Comparison of ENCODE assay signal across 14 cellular contexts in genomic region chr9:89746385-89747116, GRCh38.
A peak's percentile ranks its signal among the peaks of the same experiment; 100 is the strongest.
DNase-seq lines count a peak whose midpoint lies in the region; ATAC-seq and TF ChIP-seq lines count a peak whose summit lies in the region.
"Had no signal": no experiment of that assay in that cellular context is flagged by ENCODE, and none has a peak within 500 bp of the region (broad histone marks: within the 10 kb centered on the region; RNA-seq: fewer than 3 reads in every experiment).

No MANE protein-coding gene starts in this region.

- H3K4me3 ChIP-seq in GM23248 (no peak overlapping the region), SJCRH30 (no peak overlapping the region), gastroesophageal sphincter (no peak overlapping the region), trophoblast cell (ENCODE audit: low read depth, low read length) (no peak overlapping the region)

- H3K27ac ChIP-seq in GM23248 (no peak overlapping the region), SJCRH30 (no peak overlapping the region), gastroesophageal sphincter (no peak overlapping the region), trophoblast cell (ENCODE audit: low read depth, low read length) (peak overlapping the region; percentile 58)

- peak overlapping the region; percentile 55 for H2BK120ac ChIP-seq in trophoblast cell (ENCODE audit: insufficient read depth, low read length, poor library complexity)

- H3K4ac ChIP-seq in trophoblast cell (ENCODE audit: low read depth, low read length) = peak overlapping the region; percentile 13

- TF ChIP-seq EP300 in gastroesophageal sphincter (IDR thresholded peaks at IDR 0.05) = no peak

- ATAC-seq in gastroesophageal sphincter = peak; percentile 46

- peak overlapping the region; percentile 74 for H2AK5ac ChIP-seq in trophoblast cell (ENCODE audit: low read length)

- H3K4me2 ChIP-seq in GM23248 (ENCODE audit: unreplicated experiment) (no peak overlapping the region), trophoblast cell (ENCODE audit: low read length) (no peak overlapping the region)

- peak overlapping the region; percentile 44 for H2BK5ac ChIP-seq in trophoblast cell (ENCODE audit: low read depth, low read length, poor library complexity)

- H3K36me3 ChIP-seq in GM23248 (ENCODE audit: low read depth) (no peaks in the 10 kb centered on the region), SJCRH30 (no peaks in the 10 kb centered on the region), gastroesophageal sphincter (no peaks in the 10 kb centered on the region), trophoblast cell (ENCODE audit: control insufficient read depth in 1 of 2, insufficient read depth in 2 of 2, low read length in 2 of 2) (no peaks in the 10 kb centered on the region)

- H3K4me1 ChIP-seq in GM23248 (ENCODE audit: insufficient read depth) = no peaks in the 10 kb centered on the region
- H3K4me1 ChIP-seq in SJCRH30 = peaks cover 67% of the 10 kb centered on the region
- H3K4me1 ChIP-seq in gastroesophageal sphincter = no peaks in the 10 kb centered on the region
- H3K4me1 ChIP-seq in trophoblast cell (ENCODE audit: control insufficient read depth in 1 of 2, insufficient read depth in 2 of 2, low read length in 2 of 2) = peaks cover 43 to 65% of the 10 kb centered on the region in 2 experiments

- DNase-seq in GM23248 (peak; percentile 9), SJCRH30 (peak; percentile 35 to 65), trophoblast cell (no peak), T-helper 2 cell (no peak), NCI-H1417 treated with DMSO at 0.1 percent for 48 hours (lab: John Stamatoyannopoulos, UW) (no peak), AG08395 (ENCODE audit: low spot score) (no peak)
- DNase-seq: activated naive CD4-positive, alpha-beta T cell treated with anti-CD3 and anti-CD28 coated beads for 36 hours; CD8-positive, alpha-beta memory T cell; erythroblast; GDM1; H9; midbrain; NCI-H2227 treated with DMSO at 0.1 percent for 48 hours had no signal

- H3K79me1 ChIP-seq in trophoblast cell (ENCODE audit: low read length) = peaks cover 65% of the 10 kb centered on the region

- H3K18ac ChIP-seq in trophoblast cell (ENCODE audit: low read length) = peak overlapping the region; percentile 85

- H4K12ac ChIP-seq in trophoblast cell (ENCODE audit: low read depth, low read length) = peak overlapping the region; percentile 36

- no peak overlapping the region for H3K23ac ChIP-seq in trophoblast cell (ENCODE audit: low read length)

- peak overlapping the region; percentile 87 for H2BK12ac ChIP-seq in trophoblast cell (ENCODE audit: low read length)

- H3K9me3 ChIP-seq in GM23248 (ENCODE audit: low read depth) (no peaks in the 10 kb centered on the region), SJCRH30 (replicated peaks) (no peaks in the 10 kb centered on the region), gastroesophageal sphincter (peaks cover 0 to 7% (median 0%) of the 10 kb centered on the region in 3 donors), trophoblast cell (ENCODE audit: insufficient read depth, low read depth, low read length) (peaks cover 12% of the 10 kb centered on the region)

- 39% methylated on average over 15 of the region's 15 CpGs for WGBS in GM23248 (ENCODE audit: low coverage in 1 of 2, low lambda C conversion rate in 2 of 2, missing lambda C conversion rate in 2 of 2), 2 experiments
- WGBS in gastroesophageal sphincter (ENCODE audit: low coverage in 1 of 2), 2 donors = 36% methylated on average over 8 of the region's 15 CpGs; no CpG with 5 or more reads in 1 of the 2 donors
- WGBS in trophoblast cell (ENCODE audit: extremely low coverage, insufficient coverage, insufficient read length) = no CpG with 5 or more reads among the region's 15 CpGs

- no peaks in the 10 kb centered on the region for H3K9me2 ChIP-seq in GM23248 (ENCODE audit: insufficient read depth)

- peak overlapping the region; percentile 70 for H3K14ac ChIP-seq in trophoblast cell (ENCODE audit: low read length)

- no peak for TF ChIP-seq CTCF in gastroesophageal sphincter (IDR thresholded peaks at IDR 0.05)

- in situ Hi-C loops in GM23248 (cut with MboI) = no loop called here

- TF ChIP-seq POLR2A in gastroesophageal sphincter (IDR thresholded peaks at IDR 0.05) = no peak

- peak overlapping the region; percentile 59 for H4K8ac ChIP-seq in trophoblast cell (ENCODE audit: low read depth, low read length)

- H2AFZ ChIP-seq in GM23248 (no peak overlapping the region), trophoblast cell (ENCODE audit: insufficient read depth, low read length, poor library complexity) (no peak overlapping the region)

- H3F3A ChIP-seq in GM23248 (ENCODE audit: insufficient read depth) = no peaks in the 10 kb centered on the region

- H4K20me1 ChIP-seq in GM23248 (ENCODE audit: insufficient read depth) = no peaks in the 10 kb centered on the region

- H3K79me2 ChIP-seq in GM23248 (ENCODE audit: insufficient read depth) (no peaks in the 10 kb centered on the region), trophoblast cell (ENCODE audit: control insufficient read depth, insufficient read depth, low read length, poor library complexity) (peaks cover 7% of the 10 kb centered on the region)

- H3K27me3 ChIP-seq in GM23248 (replicated peaks; ENCODE audit: insufficient read depth) (no peaks in the 10 kb centered on the region), SJCRH30 (no peaks in the 10 kb centered on the region), gastroesophageal sphincter (no peaks in the 10 kb centered on the region), trophoblast cell (ENCODE audit: insufficient read depth, low read length) (no peaks in the 10 kb centered on the region)

- H4K91ac ChIP-seq in trophoblast cell (ENCODE audit: low read depth, low read length) = peak overlapping the region; percentile 83

- no peak overlapping the region for H3K9ac ChIP-seq in GM23248
- no peak overlapping the region for H3K9ac ChIP-seq in trophoblast cell (ENCODE audit: low read length)

Comparison
In these comparisons a context has a peak if more than half of its experiments do, and no peak if none do; other contexts are left out.
1. DNase-seq: peak in GM23248 (single experiment) and SJCRH30 (2 of 2); none in trophoblast cell (0 of 2), T-helper 2 cell (0 of 5), NCI-H1417 treated with DMSO at 0.1 percent for 48 hours (single experiment) and AG08395 (single experiment).